Comparison of ENCODE assay signal across 13 cellular contexts in genomic region chr6:139515511-139515910, GRCh38.
DNase-seq lines count a peak whose midpoint lies in the region; ATAC-seq and TF ChIP-seq lines count a peak whose summit lies in the region.
"Had no signal": no experiment of that assay in that cellular context is flagged by ENCODE, and none has a peak within 500 bp of the region (broad histone marks: within the 10 kb centered on the region; RNA-seq: fewer than 3 reads in every experiment).

No MANE protein-coding gene starts in this region.

- POLR2A ChIA-PET in SK-N-SH (lab: Yijun Ruan, JAX): no interaction called here

- no peak for TF ChIP-seq EP300 in SK-N-SH (IDR thresholded peaks at IDR 0.05; ENCODE audit: borderline replicate concordance in 1 of 2, low read depth in 1 of 2, low read length in 1 of 2)

- H3K4me2 ChIP-seq in SK-N-SH: no peak overlapping the region

- no peaks in the 10 kb centered on the region for H3F3A ChIP-seq in SK-N-SH (replicated peaks; ENCODE audit: insufficient read depth)

- H3K9ac ChIP-seq in SK-N-SH: no peak overlapping the region

- no peaks in the 10 kb centered on the region for H4K20me1 ChIP-seq in SK-N-SH (ENCODE audit: insufficient read depth)

- no peak overlapping the region for H3K4me3 ChIP-seq in SK-N-SH (ENCODE audit: low read depth in 2 of 2, low read length in 1 of 2)
- no peak overlapping the region for H3K4me3 ChIP-seq in brain microvascular endothelial cell (ENCODE audit: low read depth, low read length)
- H3K4me3 ChIP-seq: sigmoid colon had no signal

- ATAC-seq in SK-N-SH treated with all-trans-retinoic acid at 6 μM for 48 hours (no peak), HG03442 (IDR thresholded peaks at IDR 0.05; ENCODE audit: unreplicated experiment) (peak; percentile 73), GM18907 (IDR thresholded peaks at IDR 0.05; ENCODE audit: unreplicated experiment) (no peak)

- no peaks in the 10 kb centered on the region for H3K9me2 ChIP-seq in SK-N-SH

- 43% methylated on average over 3 of the region's 3 CpGs for WGBS in SK-N-SH (ENCODE audit: low lambda C conversion rate)

- in situ Hi-C loops in brain microvascular endothelial cell (cut with HindIII; ENCODE audit: low pct_ligation_motif_present, low sequenced_read_pairs): no loop called here

- TF ChIP-seq CTCF in SK-N-SH (IDR thresholded peaks at IDR 0.05): no peak
- TF ChIP-seq CTCF in brain microvascular endothelial cell (IDR thresholded peaks at IDR 0.05; ENCODE audit: low read depth, low read length, missing control alignments): no peak

- no peaks in the 10 kb centered on the region for H3K79me2 ChIP-seq in SK-N-SH (ENCODE audit: insufficient read depth)

- no peak for TF ChIP-seq RAD21 in SK-N-SH (IDR thresholded peaks at IDR 0.05; ENCODE audit: low read length)

- DNase-seq in SK-N-SH (no peak), brain microvascular endothelial cell (peak; percentile 60), putamen (ENCODE audit: low spot score) (peak; percentile 22), GM19238 (ENCODE audit: insufficient read length, low spot score) (no peak), globus pallidus (ENCODE audit: low spot score) (no peak)
- DNase-seq: MV-4-11, NCI-H524 treated with DMSO at 0.1 percent for 48 hours, SHP77 treated with DMSO at 0.1 percent for 48 hours, sigmoid colon had no signal

- H3K27ac ChIP-seq in SK-N-SH (ENCODE audit: low read depth in 2 of 2, low read length in 1 of 2) (no peak overlapping the region), brain microvascular endothelial cell (no peak overlapping the region)
- H3K27ac ChIP-seq: HL-60, sigmoid colon had no signal

- CTCF ChIA-PET in SK-N-SH (lab: Yijun Ruan, JAX): no interaction called here

- H3K9me3 ChIP-seq in SK-N-SH: no peaks in the 10 kb centered on the region
- H3K9me3 ChIP-seq: sigmoid colon had no signal

- peak overlapping the region; percentile 37 for H2AFZ ChIP-seq in SK-N-SH (ENCODE audit: low read depth)

- H3K27me3 ChIP-seq in SK-N-SH (ENCODE audit: insufficient read depth) (no peaks in the 10 kb centered on the region), brain microvascular endothelial cell (replicated peaks) (no peaks in the 10 kb centered on the region)
- H3K27me3 ChIP-seq: sigmoid colon had no signal

- no peaks in the 10 kb centered on the region for H3K4me1 ChIP-seq in SK-N-SH (ENCODE audit: control insufficient read depth in 1 of 2, insufficient read depth in 2 of 2, low read depth in 1 of 2, low read length in 1 of 2)

- H3K36me3 ChIP-seq in SK-N-SH (replicated peaks in 1 of 2; ENCODE audit: control insufficient read depth in 1 of 2, insufficient read depth in 2 of 2, low read length in 1 of 2): no peaks in the 10 kb centered on the region
- no peaks in the 10 kb centered on the region for H3K36me3 ChIP-seq in brain microvascular endothelial cell (replicated peaks)
- H3K36me3 ChIP-seq: sigmoid colon had no signal

TF ChIP-seq in SK-N-SH, 30 proteins besides CTCF, POLR2A, EP300 and RAD21:
- TF ChIP-seq SIN3A (IDR thresholded peaks at IDR 0.05; ENCODE audit: borderline replicate concordance, low read depth, low read length) (no peak), USF2 (IDR thresholded peaks at IDR 0.05; ENCODE audit: borderline replicate concordance, low read depth, low read length) (no peak), RFX5 (IDR thresholded peaks at IDR 0.05; ENCODE audit: low read length) (no peak), POLR2AphosphoS5 (IDR thresholded peaks at IDR 0.05; ENCODE audit: low read depth, low read length) (no peak), FOXJ3 (CRISPR knock-in tag; IDR thresholded peaks at IDR 0.05) (no peak), YY1 (IDR thresholded peaks at IDR 0.05; ENCODE audit: low read depth) (no peak), TCF12 (IDR thresholded peaks at IDR 0.05) (no peak), FOSL2 (IDR thresholded peaks at IDR 0.05; ENCODE audit: borderline replicate concordance, low read depth) (no peak), CHD2 (IDR thresholded peaks at IDR 0.05; ENCODE audit: low read length, partially characterized antibody) (no peak)

TF ChIP-seq in SK-N-SH treated with all-trans-retinoic acid at 6 μM for 48 hours, 23 proteins besides CTCF, POLR2A, EP300 and RAD21:
- no peak for TF ChIP-seq TCF4 (CRISPR knock-in tag; IDR thresholded peaks at IDR 0.05; ENCODE audit: borderline replicate concordance)
- no peak for TF ChIP-seq ZC3H10 (CRISPR knock-in tag; IDR thresholded peaks at IDR 0.05)
- no peak for TF ChIP-seq CSDC2 (CRISPR knock-in tag; IDR thresholded peaks at IDR 0.05)
- no peak for TF ChIP-seq SNAI2 (CRISPR knock-in tag; IDR thresholded peaks at IDR 0.05)
- no peak for TF ChIP-seq POU6F1 (CRISPR knock-in tag; IDR thresholded peaks at IDR 0.05; ENCODE audit: borderline replicate concordance, low read depth)
- TF ChIP-seq ZNF70 (CRISPR knock-in tag; IDR thresholded peaks at IDR 0.05): no peak
- no peak for TF ChIP-seq CREB5 (CRISPR knock-in tag; IDR thresholded peaks at IDR 0.05; ENCODE audit: low read depth)
- TF ChIP-seq ZFP3 (CRISPR knock-in tag; IDR thresholded peaks at IDR 0.05): no peak

Comparison
In these comparisons a context has a peak if more than half of its experiments do, and no peak if none do; other contexts are left out.
1. DNase-seq: peak in brain microvascular endothelial cell (single experiment) and putamen (single experiment); none in SK-N-SH (single experiment), GM19238 (single experiment) and globus pallidus (single experiment).